8 cellular contexts compared by ENCODE assay signal in the genomic region with DNA sequence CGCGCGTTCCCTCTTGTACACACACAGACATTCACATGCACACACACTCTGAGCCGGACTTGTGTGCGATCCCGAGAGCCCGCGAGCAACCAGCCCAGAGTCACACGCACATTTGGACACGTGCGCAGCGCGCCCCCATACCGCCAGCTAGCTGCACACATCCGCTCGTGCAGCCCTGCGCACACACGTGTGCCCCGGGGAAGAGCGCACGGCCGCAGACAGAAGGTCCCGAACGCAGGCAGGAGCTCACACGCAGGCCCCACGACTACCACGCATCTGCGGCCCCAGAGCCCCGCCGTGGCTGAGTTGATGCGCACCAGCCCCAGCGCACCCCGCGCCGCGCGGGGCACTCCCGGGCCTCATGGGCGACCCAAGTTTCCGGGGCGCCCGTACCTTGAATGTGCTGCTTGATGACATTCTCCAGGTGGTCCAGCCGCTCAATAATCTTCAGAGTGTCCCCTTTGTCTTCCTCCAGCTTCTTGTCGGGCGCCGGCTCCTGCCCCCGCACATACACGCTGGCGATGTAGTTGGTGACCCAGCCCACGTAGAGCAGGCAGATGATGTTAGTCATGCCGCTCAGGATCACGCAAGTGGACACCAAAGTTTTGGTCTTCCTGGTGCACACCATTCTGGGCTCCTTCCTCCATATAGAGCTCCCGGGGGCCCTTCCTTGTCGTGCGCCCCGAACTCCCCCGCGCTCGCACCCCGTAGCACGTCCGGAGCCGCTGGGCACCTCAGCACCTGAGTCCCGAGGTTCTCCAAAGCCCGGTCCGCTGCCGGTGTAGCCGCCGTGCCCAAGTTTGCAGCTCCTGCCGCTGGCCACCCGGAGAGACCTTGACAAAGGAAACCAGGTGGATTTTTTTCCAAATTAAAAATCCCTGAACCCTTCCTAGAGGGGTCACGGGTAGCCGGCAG. TPM values are rescaled to one million over a fixed set of nuclear protein-coding genes. Genes with fewer than 3 reads are reported as not detected.
DNase-seq lines count a peak whose midpoint lies in the region; ATAC-seq and TF ChIP-seq lines count a peak whose summit lies in the region.

No MANE protein-coding gene starts in this region.

- H3K4me3 ChIP-seq in AG10803 (ENCODE audit: low read length) (peak overlapping the region; percentile 47), vagina (peak overlapping the region; percentile 71 to 82)
- H3K4me3 ChIP-seq in naive thymus-derived CD4-positive, alpha-beta T cell (ENCODE audit: low read length): peak overlapping the region; percentile 17

- no peak overlapping the region for H3K27ac Mint-ChIP-seq in T-helper 17 cell
- no peak overlapping the region for H3K27ac Mint-ChIP-seq in naive thymus-derived CD4-positive, alpha-beta T cell

- H3K27ac ChIP-seq in naive thymus-derived CD4-positive, alpha-beta T cell (ENCODE audit: low read depth, low read length): no peak overlapping the region
- H3K27ac ChIP-seq in vagina: peak overlapping the region; percentile 57

- peaks cover 0 to 7% of the 10 kb centered on the region in 2 donors for H3K4me1 ChIP-seq in naive thymus-derived CD4-positive, alpha-beta T cell (ENCODE audit: control insufficient read depth in 2 of 2, insufficient read depth in 2 of 2, low read length in 2 of 2)
- H3K4me1 ChIP-seq in vagina: peaks cover 42% of the 10 kb centered on the region

- no peaks in the 10 kb centered on the region for H3K36me3 ChIP-seq in naive thymus-derived CD4-positive, alpha-beta T cell (ENCODE audit: control insufficient read depth in 2 of 3, insufficient read depth in 3 of 3, low read length in 3 of 3)
- H3K36me3 ChIP-seq in vagina: no peaks in the 10 kb centered on the region

- peaks cover 3 to 6% of the 10 kb centered on the region in 2 donors for H3K27me3 ChIP-seq in naive thymus-derived CD4-positive, alpha-beta T cell (ENCODE audit: control insufficient read depth in 2 of 2, insufficient read depth in 2 of 2, low read length in 2 of 2)
- no peaks in the 10 kb centered on the region for H3K27me3 ChIP-seq in vagina

- peak; percentile 5 for DNase-seq in AG10803 (ENCODE audit: low read depth)
- no peak for DNase-seq in T-helper 17 cell
- DNase-seq in erythroblast (lab: John Stamatoyannopoulos, UW): peak; percentile 22 to 24
- DNase-seq in naive thymus-derived CD4-positive, alpha-beta T cell: peak in 1 of 9 donors; percentile 43
- DNase-seq in vagina (ENCODE audit: extremely low spot score in 2 of 2): no peak
- no peak for DNase-seq in NCI-H226

- peaks cover 68% of the 10 kb centered on the region for H3K27me3 Mint-ChIP-seq in T-helper 17 cell
- peaks cover 30 to 62% (median 47%) of the 10 kb centered on the region in 5 donors for H3K27me3 Mint-ChIP-seq in naive thymus-derived CD4-positive, alpha-beta T cell

- ATAC-seq in GM18499 (IDR thresholded peaks at IDR 0.05; ENCODE audit: insufficient read depth, unreplicated experiment) (peak; percentile 6), HG03175 (IDR thresholded peaks at IDR 0.05; ENCODE audit: unreplicated experiment) (peak; percentile 17), T-helper 17 cell (peak; percentile 24)
- ATAC-seq in naive thymus-derived CD4-positive, alpha-beta T cell: no peak

- CTCF ChIA-PET in naive thymus-derived CD4-positive, alpha-beta T cell (lab: Charles Lee): no interaction called here

- H3K4me1 Mint-ChIP-seq in T-helper 17 cell: peaks cover 2% of the 10 kb centered on the region
- H3K4me1 Mint-ChIP-seq in naive thymus-derived CD4-positive, alpha-beta T cell: peaks cover 0 to 15% (median 8%) of the 10 kb centered on the region in 7 donors

- peak overlapping the region; percentile 78 for H3K4me3 Mint-ChIP-seq in T-helper 17 cell
- H3K4me3 Mint-ChIP-seq in naive thymus-derived CD4-positive, alpha-beta T cell: peak overlapping the region in 9 of 10 donors; percentile 57 to 89 (median 65)

- POLR2A ChIA-PET in naive thymus-derived CD4-positive, alpha-beta T cell (lab: Charles Lee): no interaction called here

- TF ChIP-seq CTCF in AG10803 (conservative IDR thresholded peaks at IDR 0.05; ENCODE audit: low read length): no peak
- TF ChIP-seq CTCF in vagina (IDR thresholded peaks at IDR 0.05): no peak

- intact Hi-C loops in naive thymus-derived CD4-positive, alpha-beta T cell (cut with micrococcal nuclease): loop anchor here (2.0 to 10.0 kb wide), 5 partner anchors 221 to 1079 kb away; partner anchors contain the start of genes EIF4G2 (in 1 of the 2), RNF141 (in 1 of the 2) and USP47 (in 1 of the 2)
- intact Hi-C loops in vagina (cut with DNase I): no loop called here

- H3K36me3 Mint-ChIP-seq in T-helper 17 cell (ENCODE audit: low read depth): no peaks in the 10 kb centered on the region
- H3K36me3 Mint-ChIP-seq in naive thymus-derived CD4-positive, alpha-beta T cell: no peaks in the 10 kb centered on the region

- H3K9me3 ChIP-seq in T-helper 17 cell (ENCODE audit: control insufficient read depth, low read length, poor library complexity, severe bottlenecking) (no peaks in the 10 kb centered on the region), vagina (no peaks in the 10 kb centered on the region)
- H3K9me3 ChIP-seq in naive thymus-derived CD4-positive, alpha-beta T cell (ENCODE audit: control insufficient read depth in 2 of 3, low read length in 3 of 3): no peaks in the 10 kb centered on the region

- H3K9me3 Mint-ChIP-seq in naive thymus-derived CD4-positive, alpha-beta T cell: no peaks in the 10 kb centered on the region

- TF ChIP-seq POLR2A in erythroblast (IDR thresholded peaks at IDR 0.05; ENCODE audit: low read length) (no peak), vagina (IDR thresholded peaks at IDR 0.05) (no peak)

RNA-seq across cellular contexts. Expression of gene GALNT18, which starts 0.6 kb away (rescaled TPM):
- total RNA-seq in T-helper 17 cell: not detected
- total RNA-seq in naive thymus-derived CD4-positive, alpha-beta T cell: 1 to 10 TPM in 1 of 5 experiments, under 1 TPM in 1, not detected in 3; 0.20 to 1.7 TPM
- under 1 TPM in 1 of 2 donors, not detected in 1; 0.15 TPM for polyA plus RNA-seq in naive thymus-derived CD4-positive, alpha-beta T cell
- 22.1 TPM for total RNA-seq in vagina

Comparison
In these comparisons a context has a peak if more than half of its experiments do, and no peak if none do; other contexts are left out.
1. DNase-seq: peak in AG10803 (single experiment) and erythroblast (2 of 2); none in T-helper 17 cell (0 of 3), vagina (0 of 2) and NCI-H226 (single experiment).
2. H3K4me3 ChIP-seq: peak in every context shown above with its lines; median percentile 76 in vagina; 47 in AG10803; 17 in naive thymus-derived CD4-positive, alpha-beta T cell.